In the genomic region with DNA sequence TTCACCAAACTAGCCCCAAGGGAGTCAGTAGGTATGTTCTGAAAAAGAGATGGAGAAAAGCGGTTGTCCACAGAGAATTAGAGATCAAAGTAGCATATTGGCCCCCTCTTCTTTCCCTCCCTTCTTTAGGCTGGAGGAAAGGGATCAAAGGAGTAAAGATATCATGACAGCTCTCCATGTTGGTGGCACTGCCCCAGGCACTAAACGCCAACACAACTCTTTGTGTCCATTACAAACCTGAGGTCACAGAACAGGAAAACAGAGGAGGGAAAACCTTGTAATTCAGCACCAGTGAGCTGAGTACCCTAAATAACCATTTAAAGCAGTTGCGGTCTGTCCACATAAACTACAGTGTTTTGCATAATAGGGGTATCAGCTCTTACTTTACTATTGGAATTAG, we compare ENCODE assay signal across 5 cellular contexts.
"Had no signal": no experiment of that assay in that cellular context is flagged by ENCODE, and none has a peak within 500 bp of the region (broad histone marks: within the 10 kb centered on the region; RNA-seq: fewer than 3 reads in every experiment).

No MANE protein-coding gene starts in this region.

- DNase-seq: H9, HCEC 1CT, KG1 had no signal

- ATAC-seq: GM23338, HepG2 had no signal
